1 cellular context compared by ENCODE assay signal in the genomic region with DNA sequence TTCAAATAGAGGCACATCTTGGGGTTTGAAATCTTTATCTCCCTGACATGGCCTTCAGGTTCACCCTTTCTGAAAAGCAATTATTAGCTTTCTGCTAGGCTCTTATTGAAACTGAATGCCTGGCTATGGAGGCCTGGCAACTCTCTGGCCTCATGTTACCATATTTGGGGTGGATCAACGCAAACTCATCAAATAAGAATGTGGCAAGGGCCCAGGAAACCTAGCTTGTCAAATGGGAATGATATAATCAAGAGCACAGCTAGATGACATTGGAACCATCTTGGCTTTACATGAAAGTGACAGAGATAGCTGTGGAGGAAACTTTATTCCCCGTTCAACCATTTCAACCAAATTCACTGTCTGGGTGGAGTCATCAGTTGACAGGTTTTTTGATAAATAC.
A peak's percentile ranks its signal among the peaks of the same experiment; 100 is the strongest.
TF ChIP-seq lines count a peak whose summit lies in the region.

No MANE protein-coding gene starts in this region.

TF ChIP-seq in SK-N-SH treated with all-trans-retinoic acid at 6 μM for 48 hours, 23 proteins besides CTCF, POLR2A, EP300 and RAD21 (continued from another document):
- TF ChIP-seq, protein P1, sequence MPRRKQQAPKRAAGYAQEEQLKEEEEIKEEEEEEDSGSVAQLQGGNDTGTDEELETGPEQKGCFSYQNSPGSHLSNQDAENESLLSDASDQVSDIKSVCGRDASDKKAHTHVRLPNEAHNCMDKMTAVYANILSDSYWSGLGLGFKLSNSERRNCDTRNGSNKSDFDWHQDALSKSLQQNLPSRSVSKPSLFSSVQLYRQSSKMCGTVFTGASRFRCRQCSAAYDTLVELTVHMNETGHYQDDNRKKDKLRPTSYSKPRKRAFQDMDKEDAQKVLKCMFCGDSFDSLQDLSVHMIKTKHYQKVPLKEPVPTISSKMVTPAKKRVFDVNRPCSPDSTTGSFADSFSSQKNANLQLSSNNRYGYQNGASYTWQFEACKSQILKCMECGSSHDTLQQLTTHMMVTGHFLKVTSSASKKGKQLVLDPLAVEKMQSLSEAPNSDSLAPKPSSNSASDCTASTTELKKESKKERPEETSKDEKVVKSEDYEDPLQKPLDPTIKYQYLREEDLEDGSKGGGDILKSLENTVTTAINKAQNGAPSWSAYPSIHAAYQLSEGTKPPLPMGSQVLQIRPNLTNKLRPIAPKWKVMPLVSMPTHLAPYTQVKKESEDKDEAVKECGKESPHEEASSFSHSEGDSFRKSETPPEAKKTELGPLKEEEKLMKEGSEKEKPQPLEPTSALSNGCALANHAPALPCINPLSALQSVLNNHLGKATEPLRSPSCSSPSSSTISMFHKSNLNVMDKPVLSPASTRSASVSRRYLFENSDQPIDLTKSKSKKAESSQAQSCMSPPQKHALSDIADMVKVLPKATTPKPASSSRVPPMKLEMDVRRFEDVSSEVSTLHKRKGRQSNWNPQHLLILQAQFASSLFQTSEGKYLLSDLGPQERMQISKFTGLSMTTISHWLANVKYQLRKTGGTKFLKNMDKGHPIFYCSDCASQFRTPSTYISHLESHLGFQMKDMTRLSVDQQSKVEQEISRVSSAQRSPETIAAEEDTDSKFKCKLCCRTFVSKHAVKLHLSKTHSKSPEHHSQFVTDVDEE (CRISPR knock-in tag; IDR thresholded peaks at IDR 0.05): no peak
- TF ChIP-seq RARB (CRISPR knock-in tag; IDR thresholded peaks at IDR 0.05) (peak; percentile 34; the same call in 1 of the 2 replicates), OSR1 (CRISPR knock-in tag; IDR thresholded peaks at IDR 0.05) (peak; percentile 21; the same call in 1 of the 2 replicates), ESRRG (CRISPR knock-in tag; IDR thresholded peaks at IDR 0.05) (no peak), PPARA (CRISPR knock-in tag; IDR thresholded peaks at IDR 0.05; ENCODE audit: borderline replicate concordance) (no peak), TCF4 (CRISPR knock-in tag; IDR thresholded peaks at IDR 0.05; ENCODE audit: borderline replicate concordance) (no peak), SNAI2 (CRISPR knock-in tag; IDR thresholded peaks at IDR 0.05) (no peak)
